ENCODE assay signal across 8 cellular contexts in the genomic region with DNA sequence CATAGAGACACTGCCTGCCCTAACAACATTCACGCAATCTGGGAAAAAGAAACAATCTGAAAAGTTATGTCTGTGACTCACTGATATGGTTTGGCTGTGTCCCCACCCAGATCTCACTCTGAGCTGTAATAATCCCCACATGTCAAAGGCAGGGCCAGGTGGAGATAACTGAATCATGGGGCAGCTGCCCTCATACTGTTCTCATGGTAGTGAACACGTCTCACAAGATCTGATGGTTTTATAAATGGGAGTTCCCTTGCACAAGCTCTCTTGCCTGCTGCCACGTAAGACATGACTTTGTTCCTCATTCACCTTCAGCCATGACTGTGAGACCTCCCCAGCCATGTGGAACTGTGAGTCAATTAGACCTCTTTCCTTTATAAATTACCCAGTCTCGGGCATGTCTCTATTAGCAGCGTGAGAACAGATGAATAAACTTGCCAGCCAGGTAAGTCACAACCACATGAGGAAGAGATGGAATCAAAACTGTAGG.
DNase-seq lines count a peak whose midpoint lies in the region; ATAC-seq and TF ChIP-seq lines count a peak whose summit lies in the region.

No MANE protein-coding gene starts in this region.

- H3K27me3 ChIP-seq in left lung: no peaks in the 10 kb centered on the region

- no peaks in the 10 kb centered on the region for H3K36me3 ChIP-seq in left lung

- no peak for TF ChIP-seq CTCF in left lung (IDR thresholded peaks at IDR 0.05)

- POLR2A ChIA-PET in HEK293T (lab: Yijun Ruan, JAX): no interaction called here

- H3K9me3 Mint-ChIP-seq in activated T-helper 1 cell treated with anti-CD3 and anti-CD28 coated beads, Interleukin-12 subunit alpha, Interleukin-12 subunit beta, Interleukin-2, Interleukin-4 antibody, amounts not matched to agents 30 ng/mL and 10 ng/mL and 1 ng/mL, durations not matched to agents 14 hours and 24 hours and 36 hours: peaks cover 11% of the 10 kb centered on the region

- no peaks in the 10 kb centered on the region for H3K4me1 ChIP-seq in left lung

- DNase-seq in activated T-helper 1 cell treated with anti-CD3 and anti-CD28 coated beads, Interleukin-12 subunit alpha, Interleukin-12 subunit beta, Interleukin-2, Interleukin-4 antibody, amounts not matched to agents 30 ng/mL and 10 ng/mL and 1 ng/mL, durations not matched to agents 14 hours and 24 hours and 36 hours (ENCODE audit: low spot score): no peak
- peak; percentile 5 for DNase-seq in non-pigmented ciliary epithelial cell (ENCODE audit: low read depth)
- no peak for DNase-seq in effector CD4-positive, alpha-beta T cell
- no peak for DNase-seq in HEK293T (ENCODE audit: extremely low spot score)
- DNase-seq in left lung: no peak

- H3K4me3 ChIP-seq in left lung: no peak overlapping the region

- no peaks in the 10 kb centered on the region for H3K27me3 Mint-ChIP-seq in activated T-helper 1 cell treated with anti-CD3 and anti-CD28 coated beads, Interleukin-12 subunit alpha, Interleukin-12 subunit beta, Interleukin-2, Interleukin-4 antibody, amounts not matched to agents 30 ng/mL and 10 ng/mL and 1 ng/mL, durations not matched to agents 14 hours and 24 hours and 36 hours (ENCODE audit: insufficient read depth)

- ATAC-seq in GM18858 (IDR thresholded peaks at IDR 0.05; ENCODE audit: unreplicated experiment): peak; percentile 52
- peak; percentile 64 for ATAC-seq in HG02852 (IDR thresholded peaks at IDR 0.05; ENCODE audit: unreplicated experiment)
- no peak for ATAC-seq in GM21447 (IDR thresholded peaks at IDR 0.05; ENCODE audit: unreplicated experiment)
- no peak for ATAC-seq in left lung

- intact Hi-C loops in activated T-helper 1 cell treated with anti-CD3 and anti-CD28 coated beads, Interleukin-12 subunit alpha, Interleukin-12 subunit beta, Interleukin-2, Interleukin-4 antibody, amounts not matched to agents 30 ng/mL and 10 ng/mL and 1 ng/mL, durations not matched to agents 14 hours and 24 hours and 36 hours (cut with micrococcal nuclease): loop anchor here (1.0 to 10.0 kb wide), 6 partner anchors 34 to 465 kb away; no protein-coding TSS in a partner anchor
- intact Hi-C loops in left lung (cut with DNase I): no loop called here

- H3K27ac ChIP-seq in left lung: no peak overlapping the region

- peaks cover 48% of the 10 kb centered on the region for H3K4me1 Mint-ChIP-seq in activated T-helper 1 cell treated with anti-CD3 and anti-CD28 coated beads, Interleukin-12 subunit alpha, Interleukin-12 subunit beta, Interleukin-2, Interleukin-4 antibody, amounts not matched to agents 30 ng/mL and 10 ng/mL and 1 ng/mL, durations not matched to agents 14 hours and 24 hours and 36 hours (ENCODE audit: low read depth)

- H3K36me3 Mint-ChIP-seq in activated T-helper 1 cell treated with anti-CD3 and anti-CD28 coated beads, Interleukin-12 subunit alpha, Interleukin-12 subunit beta, Interleukin-2, Interleukin-4 antibody, amounts not matched to agents 30 ng/mL and 10 ng/mL and 1 ng/mL, durations not matched to agents 14 hours and 24 hours and 36 hours (ENCODE audit: low read depth): peaks cover 35% of the 10 kb centered on the region

- CTCF ChIA-PET in HEK293T (lab: Yijun Ruan, JAX): no interaction called here

- H3K9me3 ChIP-seq in left lung: no peaks in the 10 kb centered on the region

- H3K27ac Mint-ChIP-seq in activated T-helper 1 cell treated with anti-CD3 and anti-CD28 coated beads, Interleukin-12 subunit alpha, Interleukin-12 subunit beta, Interleukin-2, Interleukin-4 antibody, amounts not matched to agents 30 ng/mL and 10 ng/mL and 1 ng/mL, durations not matched to agents 14 hours and 24 hours and 36 hours: peak overlapping the region; percentile 88

- H3K4me3 Mint-ChIP-seq in activated T-helper 1 cell treated with anti-CD3 and anti-CD28 coated beads, Interleukin-12 subunit alpha, Interleukin-12 subunit beta, Interleukin-2, Interleukin-4 antibody, amounts not matched to agents 30 ng/mL and 10 ng/mL and 1 ng/mL, durations not matched to agents 14 hours and 24 hours and 36 hours: peak overlapping the region; percentile 16

TF ChIP-seq in HEK293T, 16 proteins besides CTCF, POLR2A, EP300 and RAD21:
- TF ChIP-seq ELF4 (IDR thresholded peaks at IDR 0.05) (no peak), FOXK2 (IDR thresholded peaks at IDR 0.05) (no peak), L3MBTL2 (conservative IDR thresholded peaks at IDR 0.05) (no peak), ARNT (IDR thresholded peaks at IDR 0.05) (no peak), SP1 (IDR thresholded peaks at IDR 0.05) (no peak), SUZ12 (IDR thresholded peaks at IDR 0.05) (no peak), FOXA1 (IDR thresholded peaks at IDR 0.05) (no peak), FOXM1 (IDR thresholded peaks at IDR 0.05; ENCODE audit: borderline replicate concordance) (no peak), NFRKB (IDR thresholded peaks at IDR 0.05) (no peak), ZNF384 (IDR thresholded peaks at IDR 0.05) (no peak), BHLHE40 (IDR thresholded peaks at IDR 0.05; ENCODE audit: borderline replicate concordance) (no peak), CTBP1 (IDR thresholded peaks at IDR 0.05; ENCODE audit: borderline replicate concordance) (no peak), TARDBP (IDR thresholded peaks at IDR 0.05) (no peak), LEF1 (IDR thresholded peaks at IDR 0.05; ENCODE audit: borderline replicate concordance) (no peak), HDGF (IDR thresholded peaks at IDR 0.05; ENCODE audit: borderline replicate concordance) (no peak)
- TF ChIP-seq, protein P1, sequence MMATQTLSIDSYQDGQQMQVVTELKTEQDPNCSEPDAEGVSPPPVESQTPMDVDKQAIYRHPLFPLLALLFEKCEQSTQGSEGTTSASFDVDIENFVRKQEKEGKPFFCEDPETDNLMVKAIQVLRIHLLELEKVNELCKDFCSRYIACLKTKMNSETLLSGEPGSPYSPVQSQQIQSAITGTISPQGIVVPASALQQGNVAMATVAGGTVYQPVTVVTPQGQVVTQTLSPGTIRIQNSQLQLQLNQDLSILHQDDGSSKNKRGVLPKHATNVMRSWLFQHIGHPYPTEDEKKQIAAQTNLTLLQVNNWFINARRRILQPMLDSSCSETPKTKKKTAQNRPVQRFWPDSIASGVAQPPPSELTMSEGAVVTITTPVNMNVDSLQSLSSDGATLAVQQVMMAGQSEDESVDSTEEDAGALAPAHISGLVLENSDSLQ (IDR thresholded peaks at IDR 0.05): no peak

Comparison
In these comparisons a context has a peak if more than half of its experiments do, and no peak if none do; other contexts are left out.
1. ATAC-seq: peak in GM18858 (single experiment) and HG02852 (single experiment); none in GM21447 (single experiment) and left lung (single experiment).